24 cellular contexts compared by ENCODE assay signal in the genomic region with DNA sequence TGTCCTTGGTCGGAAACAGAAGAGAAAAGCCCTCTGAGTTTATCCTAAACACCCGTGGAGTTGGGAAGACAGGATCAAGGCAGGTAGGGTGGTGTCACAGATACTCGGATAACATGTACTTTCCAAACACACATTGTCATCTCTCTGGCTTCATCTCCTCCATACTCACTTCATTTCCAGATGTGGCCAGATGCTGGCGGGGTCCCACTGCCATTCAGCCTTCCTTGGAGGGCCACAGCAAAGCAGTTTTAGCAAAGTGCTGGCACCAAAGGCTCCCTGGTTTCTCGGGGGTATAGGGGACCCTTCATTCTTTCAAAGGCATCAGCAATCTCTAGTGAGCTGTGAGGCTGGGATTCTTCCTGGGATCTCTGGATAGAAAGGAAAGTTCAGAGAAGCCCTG.
DNase-seq lines count a peak whose midpoint lies in the region; ATAC-seq, FAIRE-seq and TF ChIP-seq lines count a peak whose summit lies in the region.
"Had no signal": no experiment of that assay in that cellular context is flagged by ENCODE, and none has a peak within 500 bp of the region (broad histone marks: within the 10 kb centered on the region; RNA-seq: fewer than 3 reads in every experiment).

No MANE protein-coding gene starts in this region.

- no peak for ATAC-seq in natural killer cell treated with Interleukin-12 subunit alpha and Interleukin-12 subunit beta and Interleukin-15 and Interleukin-18, amount 100 ng/mL, for 72 hours
- ATAC-seq in natural killer cell (no peak), upper lobe of right lung (no peak)
- ATAC-seq: A549; CD8-positive, alpha-beta T cell had no signal

- H3K27me3 Mint-ChIP-seq in natural killer cell treated with Interleukin-12 subunit alpha and Interleukin-12 subunit beta and Interleukin-15 and Interleukin-18, amount 100 ng/mL, for 72 hours: peaks cover 5 to 7% of the 10 kb centered on the region in 2 donors
- no peaks in the 10 kb centered on the region for H3K27me3 Mint-ChIP-seq in natural killer cell (ENCODE audit: low read depth in 2 of 2)
- H3K27me3 Mint-ChIP-seq: CD4-positive, CD25-positive, alpha-beta regulatory T cell had no signal

- H3K27ac ChIP-seq in kidney (ENCODE audit: low read depth in 2 of 2, low read length in 2 of 2): no peak overlapping the region
- H3K27ac ChIP-seq in sigmoid colon: no peak overlapping the region
- no peak overlapping the region for H3K27ac ChIP-seq in upper lobe of right lung
- H3K27ac ChIP-seq: A549, C4-2B, GM23248 had no signal

- WGBS in sigmoid colon, 2 donors: 65 to 77% methylated on average over 5 of the region's 5 CpGs

- no peak overlapping the region for H3K9ac ChIP-seq in kidney (ENCODE audit: low read length in 2 of 2)
- H3K9ac ChIP-seq: GM23248 had no signal

- H3K4me1 ChIP-seq in kidney (ENCODE audit: control insufficient read depth in 1 of 2, insufficient read depth in 1 of 2, low read depth in 1 of 2, low read length in 2 of 2): no peaks in the 10 kb centered on the region
- no peaks in the 10 kb centered on the region for H3K4me1 ChIP-seq in sigmoid colon
- H3K4me1 ChIP-seq in upper lobe of right lung: no peaks in the 10 kb centered on the region
- H3K4me1 ChIP-seq: A549, BE2C, Caco-2 had no signal

- H3K27ac Mint-ChIP-seq in natural killer cell treated with Interleukin-12 subunit alpha and Interleukin-12 subunit beta and Interleukin-15 and Interleukin-18, amount 100 ng/mL, for 72 hours: no peak overlapping the region
- no peak overlapping the region for H3K27ac Mint-ChIP-seq in natural killer cell
- H3K27ac Mint-ChIP-seq: CD4-positive, CD25-positive, alpha-beta regulatory T cell; CD8-positive, alpha-beta T cell had no signal

- DNase-seq in natural killer cell treated with Interleukin-12 subunit alpha and Interleukin-12 subunit beta and Interleukin-15 and Interleukin-18, amount 100 ng/mL, for 72 hours (ENCODE audit: low spot score): peak; percentile 8
- DNase-seq in natural killer cell: no peak
- DNase-seq in kidney: peak; percentile 20
- peak; percentile 36 for DNase-seq in sigmoid colon
- no peak for DNase-seq in amygdala (lab: John Stamatoyannopoulos, UW)
- DNase-seq in stimulated activated CD8-positive, alpha-beta memory T cell treated with anti-CD3 and anti-CD28 coated beads, Interleukin-4, amount 100 ng/mL, for 48 hours: no peak
- no peak for DNase-seq in upper lobe of right lung
- DNase-seq: 8988T; ACHN; AML-193; BE2C; Caco-2; CD4-positive, CD25-positive, alpha-beta regulatory T cell; CD8-positive, alpha-beta T cell; DMS153; DND-41; GM23248; H7; HCEC 1CT had no signal

- intact Hi-C loops in natural killer cell (cut with micrococcal nuclease): no loop called here
- intact Hi-C loops in kidney (cut with DNase I): no loop called here
- intact Hi-C loops in sigmoid colon (cut with DNase I): no loop called here
- intact Hi-C loops in upper lobe of right lung (cut with DNase I): no loop called here

- no peak for TF ChIP-seq POLR2A in sigmoid colon (IDR thresholded peaks at IDR 0.05)

- H3K9me3 ChIP-seq in kidney (ENCODE audit: control insufficient read depth in 1 of 2, low read length in 2 of 2) (peaks cover 0 to 3% of the 10 kb centered on the region in 2 donors), sigmoid colon (peaks cover 0 to 5% (median 0%) of the 10 kb centered on the region in 4 donors), upper lobe of right lung (no peaks in the 10 kb centered on the region)
- H3K9me3 ChIP-seq: A549, BE2C had no signal

- no peak for FAIRE-seq in kidney (lab: Jason Lieb, UNC)
- FAIRE-seq: A549, G401.6, GM12892, H1 had no signal

- H3K27me3 ChIP-seq in sigmoid colon (peaks cover 0 to 13% (median 0%) of the 10 kb centered on the region in 3 donors), upper lobe of right lung (no peaks in the 10 kb centered on the region)
- H3K27me3 ChIP-seq: BE2C had no signal

- H3K4me1 Mint-ChIP-seq in natural killer cell treated with Interleukin-12 subunit alpha and Interleukin-12 subunit beta and Interleukin-15 and Interleukin-18, amount 100 ng/mL, for 72 hours (ENCODE audit: low read depth in 2 of 2): no peaks in the 10 kb centered on the region
- H3K4me1 Mint-ChIP-seq in natural killer cell: no peaks in the 10 kb centered on the region
- H3K4me1 Mint-ChIP-seq: CD4-positive, CD25-positive, alpha-beta regulatory T cell had no signal

- no peak for TF ChIP-seq EP300 in sigmoid colon (IDR thresholded peaks at IDR 0.05)

- TF ChIP-seq CTCF in natural killer cell (IDR thresholded peaks at IDR 0.05) (no peak), kidney (IDR thresholded peaks at IDR 0.05; ENCODE audit: borderline replicate concordance, extremely low read depth, insufficient read depth) (no peak), sigmoid colon (IDR thresholded peaks at IDR 0.05) (no peak), upper lobe of right lung (IDR thresholded peaks at IDR 0.05) (no peak)

- H3K9me3 Mint-ChIP-seq in natural killer cell treated with Interleukin-12 subunit alpha and Interleukin-12 subunit beta and Interleukin-15 and Interleukin-18, amount 100 ng/mL, for 72 hours: no peaks in the 10 kb centered on the region
- peaks cover 0 to 3% of the 10 kb centered on the region in 2 donors for H3K9me3 Mint-ChIP-seq in natural killer cell

- H3K36me3 Mint-ChIP-seq in natural killer cell treated with Interleukin-12 subunit alpha and Interleukin-12 subunit beta and Interleukin-15 and Interleukin-18, amount 100 ng/mL, for 72 hours: no peaks in the 10 kb centered on the region
- H3K36me3 Mint-ChIP-seq in natural killer cell: no peaks in the 10 kb centered on the region
- H3K36me3 Mint-ChIP-seq: CD4-positive, CD25-positive, alpha-beta regulatory T cell; CD8-positive, alpha-beta T cell had no signal

- H3K4me3 ChIP-seq in kidney (ENCODE audit: low read length in 2 of 2) (no peak overlapping the region), sigmoid colon (no peak overlapping the region), upper lobe of right lung (no peak overlapping the region)
- H3K4me3 ChIP-seq: A549, GM23248 had no signal

- no peak overlapping the region for H3K4me3 Mint-ChIP-seq in natural killer cell treated with Interleukin-12 subunit alpha and Interleukin-12 subunit beta and Interleukin-15 and Interleukin-18, amount 100 ng/mL, for 72 hours
- no peak overlapping the region for H3K4me3 Mint-ChIP-seq in natural killer cell
- H3K4me3 Mint-ChIP-seq: CD4-positive, CD25-positive, alpha-beta regulatory T cell; CD8-positive, alpha-beta T cell had no signal

- H3K36me3 ChIP-seq in kidney (ENCODE audit: control insufficient read depth in 1 of 2, insufficient read depth in 2 of 2, low read length in 2 of 2) (no peaks in the 10 kb centered on the region), sigmoid colon (no peaks in the 10 kb centered on the region), upper lobe of right lung (no peaks in the 10 kb centered on the region)
- H3K36me3 ChIP-seq: BE2C had no signal

Comparison
In these comparisons a context has a peak if more than half of its experiments do, and no peak if none do; other contexts are left out.
1. DNase-seq: peak in natural killer cell treated with Interleukin-12 subunit alpha and Interleukin-12 subunit beta and Interleukin-15 and Interleukin-18, amount 100 ng/mL, for 72 hours (single experiment), kidney (single experiment) and sigmoid colon (single experiment); none in natural killer cell (single experiment), amygdala (0 of 56), stimulated activated CD8-positive, alpha-beta memory T cell treated with anti-CD3 and anti-CD28 coated beads, Interleukin-4, amount 100 ng/mL, for 48 hours (single experiment) and upper lobe of right lung (single experiment).